ENCODE assay signal across 8 cellular contexts in the genomic region with DNA sequence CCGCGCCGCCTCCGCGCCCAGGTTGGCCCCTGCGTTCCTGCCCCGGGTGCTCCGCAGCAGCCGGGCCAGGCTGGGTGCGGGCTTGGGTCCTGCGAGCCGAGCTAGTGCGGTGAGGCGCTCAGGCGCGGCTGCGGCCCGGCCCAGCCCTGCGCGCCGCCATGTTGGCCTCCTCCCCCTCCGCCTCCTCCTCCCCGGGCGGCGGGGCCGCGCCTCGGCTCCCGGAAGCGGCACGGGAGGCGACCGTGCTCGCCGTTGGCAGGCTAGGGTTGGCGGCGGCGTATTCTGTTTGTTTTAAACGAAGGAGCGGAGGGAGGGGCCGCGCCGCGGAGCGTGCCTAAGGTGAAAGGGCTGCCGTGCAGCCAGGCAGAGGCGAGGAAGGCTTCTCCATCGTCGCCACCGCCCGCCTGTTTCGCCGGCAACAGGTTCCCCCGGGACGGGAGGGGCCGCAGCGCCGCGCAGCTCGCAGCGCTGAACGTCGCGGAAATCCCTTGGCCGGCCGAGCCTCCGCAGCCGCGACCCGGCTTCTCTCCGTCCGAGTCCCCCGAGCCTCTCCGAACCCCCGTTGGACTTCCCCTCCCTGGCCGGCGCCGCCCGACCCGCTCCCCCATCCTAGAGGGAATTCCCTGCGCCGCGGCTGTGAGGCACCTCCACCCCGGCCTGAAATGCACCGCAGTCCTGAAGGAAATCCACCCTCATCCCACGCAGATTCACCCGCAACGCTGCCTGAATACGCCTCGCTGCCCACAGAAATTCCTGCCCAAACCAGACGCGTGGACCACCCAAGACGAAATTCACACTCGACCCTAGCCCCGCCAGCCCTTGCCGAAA. TPM values are rescaled to one million over a fixed set of nuclear protein-coding genes. Genes with fewer than 3 reads are reported as not detected.
DNase-seq lines count a peak whose midpoint lies in the region; ATAC-seq, FAIRE-seq and TF ChIP-seq lines count a peak whose summit lies in the region.

USP24 (minus strand) TSS at position 171 of the 828 bp plus-strand sequence. CDS start 251 bp downstream, outside the sequence.

- peak; percentile 80 for DNase-seq in GM12892 (ENCODE audit: insufficient read length)
- peak; percentile 40 for DNase-seq in NCI-H1092 (lab: John Stamatoyannopoulos, UW)
- peak; percentile 83 for DNase-seq in T-helper 2 cell treated with Interferon-gamma antibody and Interleukin-4, amounts not matched to agents 5 μg/mL and 100 μg/mL, for 36 hours (ENCODE audit: low spot score)
- peak; percentile 79 to 94 (median 92) for DNase-seq in right cardiac atrium
- DNase-seq in vagina (ENCODE audit: extremely low spot score in 2 of 2): no peak

- peak within 1 kb of the TSS; percentile 92 for H3K4me3 Mint-ChIP-seq in T-helper 2 cell treated with Interferon-gamma antibody and Interleukin-4, amounts not matched to agents 5 μg/mL and 100 μg/mL, for 36 hours

- FAIRE-seq in GM12892 (lab: Jason Lieb, UNC): peak; percentile 90

- intact Hi-C loops in right cardiac atrium (cut with DNase I) (loop anchor here in 1 of 4 donors (10.0 kb wide), 1 partner anchor 71 kb away; no protein-coding TSS in a partner anchor), vagina (cut with DNase I) (no loop called here)

- no peaks in the 10 kb centered on the region for H3K9me3 ChIP-seq in right cardiac atrium (ENCODE audit: control insufficient read depth, low read length)
- H3K9me3 ChIP-seq in vagina: no peaks in the 10 kb centered on the region

- H3K4me3 ChIP-seq in right cardiac atrium (ENCODE audit: low read length) (peak within 1 kb of the TSS; percentile 96), rectal smooth muscle tissue (ENCODE audit: low read length) (peak within 1 kb of the TSS; percentile 92), vagina (peak within 1 kb of the TSS; percentile 88 to 92)

- no peaks in the 10 kb centered on the region for H3K9me3 Mint-ChIP-seq in T-helper 2 cell treated with Interferon-gamma antibody and Interleukin-4, amounts not matched to agents 5 μg/mL and 100 μg/mL, for 36 hours

- WGBS in right cardiac atrium: under 1% methylated on average over 96 of the region's 96 CpGs

- peak within 1 kb of the TSS; percentile 93 for H3K27ac Mint-ChIP-seq in T-helper 2 cell treated with Interferon-gamma antibody and Interleukin-4, amounts not matched to agents 5 μg/mL and 100 μg/mL, for 36 hours

- H3K27me3 Mint-ChIP-seq in T-helper 2 cell treated with Interferon-gamma antibody and Interleukin-4, amounts not matched to agents 5 μg/mL and 100 μg/mL, for 36 hours (ENCODE audit: low read depth): no peaks in the 10 kb centered on the region

- H3K27ac ChIP-seq in angular gyrus (ENCODE audit: low read depth, low read length) (peak within 1 kb of the TSS; percentile 88), right cardiac atrium (ENCODE audit: low read length) (peak within 1 kb of the TSS; percentile 99), rectal smooth muscle tissue (ENCODE audit: low read depth, low read length) (peak within 1 kb of the TSS; percentile 96), vagina (peak within 1 kb of the TSS; percentile 98)

- H3K4me1 ChIP-seq in right cardiac atrium (ENCODE audit: control insufficient read depth, insufficient read depth, low read length) (peaks cover 5% of the 10 kb centered on the region), rectal smooth muscle tissue (ENCODE audit: control insufficient read depth, insufficient read depth, low read length) (peaks cover 15% of the 10 kb centered on the region), vagina (peaks cover 58% of the 10 kb centered on the region)

- H3K36me3 Mint-ChIP-seq in T-helper 2 cell treated with Interferon-gamma antibody and Interleukin-4, amounts not matched to agents 5 μg/mL and 100 μg/mL, for 36 hours (ENCODE audit: low read depth): peaks cover 15% of the 10 kb centered on the region

- H3K4me1 Mint-ChIP-seq in T-helper 2 cell treated with Interferon-gamma antibody and Interleukin-4, amounts not matched to agents 5 μg/mL and 100 μg/mL, for 36 hours (ENCODE audit: low read depth): peaks cover 60% of the 10 kb centered on the region

- H3K9ac ChIP-seq in rectal smooth muscle tissue (ENCODE audit: low read length): peak within 1 kb of the TSS; percentile 94

- H3K36me3 ChIP-seq in rectal smooth muscle tissue (ENCODE audit: control insufficient read depth, insufficient read depth, low read length): no peaks in the 10 kb centered on the region
- no peaks in the 10 kb centered on the region for H3K36me3 ChIP-seq in vagina

- TF ChIP-seq CTCF in vagina (IDR thresholded peaks at IDR 0.05): no peak

- ATAC-seq in HG02610 (IDR thresholded peaks at IDR 0.05; ENCODE audit: unreplicated experiment): peak; percentile 79
- peak; percentile 95 to 96 for ATAC-seq in right cardiac atrium

- H3K27me3 ChIP-seq in right cardiac atrium (ENCODE audit: control insufficient read depth, insufficient read depth): no peaks in the 10 kb centered on the region
- no peaks in the 10 kb centered on the region for H3K27me3 ChIP-seq in rectal smooth muscle tissue (ENCODE audit: control insufficient read depth, insufficient read depth, low read length)
- no peaks in the 10 kb centered on the region for H3K27me3 ChIP-seq in vagina

- TF ChIP-seq POLR2A in GM12892 (IDR thresholded peaks at IDR 0.05; ENCODE audit: low read depth, low read length): peak; percentile 88
- TF ChIP-seq POLR2A in vagina (IDR thresholded peaks at IDR 0.05): peak in 1 of 2 donors; percentile 75

RNA-seq across cellular contexts. Expression of gene USP24, which starts in this region (rescaled TPM):
- 15.8 TPM for polyA plus RNA-seq in GM12892 (2012; ENCODE audit: missing spikeins)
- total RNA-seq in right cardiac atrium (10 to 100 TPM; 32.6 to 35.7 (median 34.7) TPM), vagina (35.8 TPM)
- 11.4 TPM for polyA plus RNA-seq in right cardiac atrium

Comparison
In these comparisons a context has a peak if more than half of its experiments do, and no peak if none do; other contexts are left out.
1. DNase-seq: peak in GM12892 (single experiment), NCI-H1092 (single experiment), T-helper 2 cell treated with Interferon-gamma antibody and Interleukin-4, amounts not matched to agents 5 μg/mL and 100 μg/mL, for 36 hours (single experiment) and right cardiac atrium (3 of 3); none in vagina (0 of 2).
2. Peak in every context shown above with its lines, with median percentiles within 50 percentile points of each other: H3K27ac ChIP-seq and H3K4me3 ChIP-seq.